ENCODE assay signal across 14 cellular contexts in genomic region chr7:70091362-70091761, GRCh38.
DNase-seq lines count a peak whose midpoint lies in the region; ATAC-seq and TF ChIP-seq lines count a peak whose summit lies in the region.
"Had no signal": no experiment of that assay in that cellular context is flagged by ENCODE, and none has a peak within 500 bp of the region (broad histone marks: within the 10 kb centered on the region; RNA-seq: fewer than 3 reads in every experiment).

No MANE protein-coding gene starts in this region.

- WGBS in psoas muscle, 3 donors, result 35 to 72% (median 42%) methylated on average over 2 of the region's 2 CpGs
- WGBS in gastroesophageal sphincter (ENCODE audit: low coverage in 1 of 2), 2 donors, result 83 to 92% methylated on average over 2 of the region's 2 CpGs

- POLR2A ChIA-PET in HEK293 (lab: Yijun Ruan, JAX), result interaction anchor here (2.6 kb wide), 1 partner anchor 49 kb away, joined by 11 read pairs; no protein-coding TSS in a partner anchor
- POLR2A ChIA-PET in PC-9 (lab: Charles Lee; ENCODE audit: unreplicated experiment), result no interaction called here

- no peaks in the 10 kb centered on the region for H3K79me2 ChIP-seq in PC-9 (ENCODE audit: low read depth)

- no peak overlapping the region for H2AFZ ChIP-seq in PC-9
- H2AFZ ChIP-seq: GM23338 had no signal

- ATAC-seq in psoas muscle, result peak in 1 of 4 donors; percentile 31
- no peak for ATAC-seq in gastroesophageal sphincter
- ATAC-seq: GM12878, GM23338 had no signal

- no peak overlapping the region for H3K4me2 ChIP-seq in PC-9
- H3K4me2 ChIP-seq: GM23338 had no signal

- CTCF ChIA-PET in HEK293 (lab: Yijun Ruan, JAX) (no interaction called here), PC-9 (lab: Charles Lee) (no interaction called here)

- intact Hi-C loops in psoas muscle (cut with DNase I) (loop anchor here in 1 of 2 donors (5.0 kb wide), 1 partner anchor 66 kb away; no protein-coding TSS in a partner anchor), PC-9 (cut with micrococcal nuclease; ENCODE audit: unreplicated experiment) (no loop called here)

- no peaks in the 10 kb centered on the region for H3K9me2 ChIP-seq in PC-9 (ENCODE audit: insufficient read depth)

- BruUV-seq in PC-9 (replicated peaks; lab: Mats Ljungman, UMichigan), result no TSS peak

- no peak for TF ChIP-seq EP300 in gastroesophageal sphincter (IDR thresholded peaks at IDR 0.05)

- H3K27me3 ChIP-seq in SJCRH30 (no peaks in the 10 kb centered on the region), psoas muscle (ENCODE audit: insufficient read depth in 3 of 3, low read length in 2 of 3) (no peaks in the 10 kb centered on the region), gastroesophageal sphincter (no peaks in the 10 kb centered on the region), PC-9 (ENCODE audit: insufficient read depth, low read depth) (no peaks in the 10 kb centered on the region)

- H3K9me3 ChIP-seq in HEK293 (ENCODE audit: control insufficient read depth, insufficient read depth, low read depth, low read length) (no peaks in the 10 kb centered on the region), SJCRH30 (replicated peaks) (no peaks in the 10 kb centered on the region; the same call in 1 of the 2 replicates), psoas muscle (peaks cover 11% of the 10 kb centered on the region), gastroesophageal sphincter (peaks cover 0 to 9% (median 0%) of the 10 kb centered on the region in 3 donors), PC-9 (ENCODE audit: insufficient read depth, low read depth) (no peaks in the 10 kb centered on the region)

- H3F3A ChIP-seq in PC-9 (ENCODE audit: insufficient read depth, low read depth), result no peaks in the 10 kb centered on the region

- no peaks in the 10 kb centered on the region for H4K20me1 ChIP-seq in PC-9 (ENCODE audit: insufficient read depth)

- DNase-seq in NCI-H524 (lab: John Stamatoyannopoulos, UW) (peak; percentile 19 to 66), SJCRH30 (peak in 1 of 2 experiments; percentile 25), psoas muscle (no peak), PC-9 (no peak)
- no peak for DNase-seq in activated CD4-positive, CD25-positive, alpha-beta regulatory T cell treated with anti-CD3 and anti-CD28 coated beads, Interleukin-2, amount 50 U/mL, for 72 hours
- DNase-seq: C1 segment of cervical spinal cord; Calu3; CD4-positive, alpha-beta T cell; DMS79; H7 had no signal

- TF ChIP-seq POLR2A in gastroesophageal sphincter (IDR thresholded peaks at IDR 0.05), result no peak

- TF ChIP-seq CTCF in HEK293 (tag by site-specific recombination; IDR thresholded peaks at IDR 0.05) (no peak), psoas muscle (IDR thresholded peaks at IDR 0.05) (no peak), gastroesophageal sphincter (IDR thresholded peaks at IDR 0.05) (no peak), PC-9 (conservative IDR thresholded peaks at IDR 0.05) (no peak)

- peaks cover 30% of the 10 kb centered on the region for H3K4me1 ChIP-seq in HEK293 (ENCODE audit: control insufficient read depth, insufficient read depth, low read length)
- H3K4me1 ChIP-seq in SJCRH30, result peaks cover 47% of the 10 kb centered on the region
- peaks cover 39% of the 10 kb centered on the region for H3K4me1 ChIP-seq in psoas muscle
- H3K4me1 ChIP-seq in gastroesophageal sphincter, result peaks cover 0 to 38% (median 6%) of the 10 kb centered on the region in 3 donors
- H3K4me1 ChIP-seq in PC-9 (replicated peaks; ENCODE audit: insufficient read depth), result no peaks in the 10 kb centered on the region

- 0 out of 2 replicates have a peak overlapping the region, but pooled peaks have one; percentile 84 for H3K27ac ChIP-seq in HEK293 (ENCODE audit: extremely low read depth, low read depth, low read length)
- H3K27ac ChIP-seq in SJCRH30, result peak overlapping the region; percentile 100
- peak overlapping the region; percentile 71 for H3K27ac ChIP-seq in psoas muscle
- H3K27ac ChIP-seq in gastroesophageal sphincter, result no peak overlapping the region
- no peak overlapping the region for H3K27ac ChIP-seq in PC-9

- H3K36me3 ChIP-seq in HEK293 (ENCODE audit: control insufficient read depth in 2 of 2, insufficient read depth in 1 of 2, low read length in 2 of 2) (peaks cover 0 to 3% of the 10 kb centered on the region in 2 experiments; a peak in 1 of 3 replicates), SJCRH30 (no peaks in the 10 kb centered on the region), psoas muscle (ENCODE audit: insufficient read depth in 1 of 2, low read depth in 1 of 2) (no peaks in the 10 kb centered on the region), gastroesophageal sphincter (no peaks in the 10 kb centered on the region), PC-9 (ENCODE audit: low read depth) (no peaks in the 10 kb centered on the region)

- H3K4me3 ChIP-seq in HEK293 (ENCODE audit: low read depth, low read length), result no peak overlapping the region
- no peak overlapping the region for H3K4me3 ChIP-seq in SJCRH30
- H3K4me3 ChIP-seq in psoas muscle, result peak overlapping the region; percentile 37
- no peak overlapping the region for H3K4me3 ChIP-seq in gastroesophageal sphincter
- H3K4me3 ChIP-seq in PC-9, result no peak overlapping the region
- H3K4me3 ChIP-seq: GM12878, GM23338 had no signal

TF ChIP-seq in HEK293, 187 proteins besides CTCF, POLR2A, EP300 and RAD21 (continues in another document):
- TF ChIP-seq ZNF280C (tag by site-specific recombination; IDR thresholded peaks at IDR 0.05) (no peak), ZNF324 (tag by site-specific recombination; IDR thresholded peaks at IDR 0.05) (no peak), REPIN1 (tag by site-specific recombination; IDR thresholded peaks at IDR 0.05; ENCODE audit: low read depth) (no peak), GFI1B (tag by site-specific recombination; IDR thresholded peaks at IDR 0.05) (0 out of 2 replicates have a peak, but pooled peaks have one; percentile 18), PRDM6 (tag by site-specific recombination; IDR thresholded peaks at IDR 0.05) (peak; percentile 72), ZFP41 (tag by site-specific recombination; IDR thresholded peaks at IDR 0.05; ENCODE audit: borderline replicate concordance) (no peak), ZNF26 (tag by site-specific recombination; IDR thresholded peaks at IDR 0.05) (no peak), PRDM1 (tag by site-specific recombination; IDR thresholded peaks at IDR 0.05) (no peak), ZNF175 (tag by site-specific recombination; IDR thresholded peaks at IDR 0.05) (no peak), ZBTB6 (tag by site-specific recombination; IDR thresholded peaks at IDR 0.05) (no peak), GLI2 (tag by site-specific recombination; IDR thresholded peaks at IDR 0.05; ENCODE audit: borderline replicate concordance, low read depth) (no peak)

Comparison
In these comparisons a context has a peak if more than half of its experiments do, and no peak if none do; other contexts are left out.
1. H3K27ac ChIP-seq: peak in HEK293 (single experiment), SJCRH30 (single experiment) and psoas muscle (single experiment); none in gastroesophageal sphincter (0 of 4) and PC-9 (single experiment).
2. DNase-seq: peak in NCI-H524 (2 of 2); none in psoas muscle (0 of 2), activated CD4-positive, CD25-positive, alpha-beta regulatory T cell treated with anti-CD3 and anti-CD28 coated beads, Interleukin-2, amount 50 U/mL, for 72 hours (single experiment) and PC-9 (0 of 2).